ENCODE assay signal across 11 cellular contexts in genomic region chr17:64236827-64237403, GRCh38. TPM values are rescaled to one million over a fixed set of nuclear protein-coding genes. Genes with fewer than 3 reads are reported as not detected.
DNase-seq lines count a peak whose midpoint lies in the region; ATAC-seq and TF ChIP-seq lines count a peak whose summit lies in the region.
"Had no signal": no experiment of that assay in that cellular context is flagged by ENCODE, and none has a peak within 500 bp of the region (broad histone marks: within the 10 kb centered on the region; RNA-seq: fewer than 3 reads in every experiment).

No MANE protein-coding gene starts in this region.

- peak; percentile 43 for TF ChIP-seq CTCF in GM12864 (IDR thresholded peaks at IDR 0.05; ENCODE audit: low read depth, low read length, missing control alignments)
- TF ChIP-seq CTCF in body of pancreas (IDR thresholded peaks at IDR 0.05) = peak in 5 of 7 experiments; percentile 12 to 48 (median 32)

- TF ChIP-seq POLR2A in body of pancreas (IDR thresholded peaks at IDR 0.05) = no peak

- no peaks in the 10 kb centered on the region for H3K9me3 ChIP-seq in body of pancreas
- H3K9me3 ChIP-seq in naive thymus-derived CD4-positive, alpha-beta T cell (ENCODE audit: control insufficient read depth in 2 of 3, low read length in 3 of 3) = no peaks in the 10 kb centered on the region

- no peaks in the 10 kb centered on the region for H3K27me3 Mint-ChIP-seq in naive thymus-derived CD4-positive, alpha-beta T cell

- H3K4me3 ChIP-seq in GM12864 (ENCODE audit: low read depth, low read length) = no peak overlapping the region
- no peak overlapping the region for H3K4me3 ChIP-seq in body of pancreas
- H3K4me3 ChIP-seq in naive thymus-derived CD4-positive, alpha-beta T cell (ENCODE audit: low read length) = no peak overlapping the region

- H3K4me1 Mint-ChIP-seq in naive thymus-derived CD4-positive, alpha-beta T cell = peaks cover 4 to 36% (median 20%) of the 10 kb centered on the region in 7 donors

- H3K9me3 Mint-ChIP-seq in naive thymus-derived CD4-positive, alpha-beta T cell = no peaks in the 10 kb centered on the region

- H3K27ac Mint-ChIP-seq in naive thymus-derived CD4-positive, alpha-beta T cell = no peak overlapping the region

- peaks cover 36% of the 10 kb centered on the region for H3K4me1 ChIP-seq in body of pancreas
- H3K4me1 ChIP-seq in naive thymus-derived CD4-positive, alpha-beta T cell (ENCODE audit: control insufficient read depth in 2 of 2, insufficient read depth in 2 of 2, low read length in 2 of 2) = peaks cover 0 to 5% of the 10 kb centered on the region in 2 donors

- H3K27me3 ChIP-seq in body of pancreas = no peaks in the 10 kb centered on the region
- no peaks in the 10 kb centered on the region for H3K27me3 ChIP-seq in naive thymus-derived CD4-positive, alpha-beta T cell (ENCODE audit: control insufficient read depth in 2 of 2, insufficient read depth in 2 of 2, low read length in 2 of 2)

- DNase-seq in GM12864 (ENCODE audit: low read depth) (no peak), NAMALWA (ENCODE audit: low spot score) (peak; percentile 44), body of pancreas (no peak), NCI-H1417 treated with DMSO at 0.1 percent for 48 hours (lab: John Stamatoyannopoulos, UW) (no peak), substantia nigra (lab: John Stamatoyannopoulos, UW) (no peak), pons (ENCODE audit: low spot score) (no peak)
- no peak for DNase-seq in naive thymus-derived CD4-positive, alpha-beta T cell
- no peak for DNase-seq in stimulated activated CD4-positive, alpha-beta T cell treated with anti-CD3 and anti-CD28 coated beads, Interleukin-4, amount 100 ng/mL, for 4 hours
- DNase-seq: activated CD4-positive, CD25-positive, alpha-beta regulatory T cell treated with anti-CD3 and anti-CD28 coated beads, Interleukin-2, amount 50 U/mL, for 72 hours; kidney; NCI-H2029 had no signal

- WGBS in body of pancreas, 2 donors = 59 to 60% methylated on average over 9 of the region's 9 CpGs

- peaks cover 0 to 18% (median 3%) of the 10 kb centered on the region in 5 donors for H3K36me3 Mint-ChIP-seq in naive thymus-derived CD4-positive, alpha-beta T cell

- ATAC-seq in body of pancreas = no peak
- peak; percentile 47 for ATAC-seq in naive thymus-derived CD4-positive, alpha-beta T cell

- intact Hi-C loops in body of pancreas (cut with DNase I) = no loop called here
- intact Hi-C loops in naive thymus-derived CD4-positive, alpha-beta T cell (cut with micrococcal nuclease) = no loop called here

- H3K27ac ChIP-seq in body of pancreas (peak overlapping the region in 1 of 4 donors; percentile 3), substantia nigra (ENCODE audit: low read depth, low read length, poor library complexity, severe bottlenecking) (no peak overlapping the region)
- no peak overlapping the region for H3K27ac ChIP-seq in naive thymus-derived CD4-positive, alpha-beta T cell (ENCODE audit: low read depth, low read length)

- no peak overlapping the region for H3K4me3 Mint-ChIP-seq in naive thymus-derived CD4-positive, alpha-beta T cell

- H3K36me3 ChIP-seq in body of pancreas (replicated peaks in 1 of 2; ENCODE audit: insufficient read depth in 1 of 2, low read depth in 2 of 2) = no peaks in the 10 kb centered on the region
- no peaks in the 10 kb centered on the region for H3K36me3 ChIP-seq in naive thymus-derived CD4-positive, alpha-beta T cell (ENCODE audit: control insufficient read depth in 2 of 3, insufficient read depth in 3 of 3, low read length in 3 of 3)

- CTCF ChIA-PET in naive thymus-derived CD4-positive, alpha-beta T cell (lab: Charles Lee) = no interaction called here

- POLR2A ChIA-PET in naive thymus-derived CD4-positive, alpha-beta T cell (lab: Charles Lee) = interaction anchor here (0.6 to 2.3 kb wide), 2 partner anchors 91 to 124 kb away, joined by 3 to 7 read pairs; no protein-coding TSS in a partner anchor

RNA-seq across cellular contexts. Expression of gene TEX2, which starts 26.1 kb away (rescaled TPM):
- 10 to 100 TPM; 36.1 to 82.1 TPM for total RNA-seq in body of pancreas
- 10 to 100 TPM; 14.1 to 24.2 (median 14.4) TPM for total RNA-seq in naive thymus-derived CD4-positive, alpha-beta T cell
- polyA plus RNA-seq in naive thymus-derived CD4-positive, alpha-beta T cell = 10 to 100 TPM in 1 of 2 donors, 1 to 10 TPM in 1; 7.9 to 14.8 TPM
